18 cellular contexts compared by ENCODE assay signal in the genomic region with DNA sequence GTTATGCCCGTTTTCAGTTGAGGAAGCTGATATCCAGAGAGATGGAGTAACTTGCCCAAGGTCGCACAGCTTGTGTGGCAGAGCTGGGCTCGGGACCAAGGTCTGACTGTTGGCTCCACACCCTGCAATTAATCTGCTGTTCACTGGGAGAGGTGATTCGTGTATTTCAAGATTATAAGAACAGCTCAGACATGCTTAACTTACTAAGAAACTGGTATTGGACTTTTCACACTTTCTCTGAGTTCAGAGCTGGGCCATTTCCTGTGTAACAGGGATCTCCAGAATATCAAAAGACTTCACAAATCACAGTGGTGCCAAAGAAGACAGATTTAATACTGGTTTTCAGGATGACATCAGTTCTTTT.
DNase-seq lines count a peak whose midpoint lies in the region; ATAC-seq and TF ChIP-seq lines count a peak whose summit lies in the region.
"Had no signal": no experiment of that assay in that cellular context is flagged by ENCODE, and none has a peak within 500 bp of the region (broad histone marks: within the 10 kb centered on the region; RNA-seq: fewer than 3 reads in every experiment).

No MANE protein-coding gene starts in this region.

- no peak overlapping the region for H3K9ac ChIP-seq in colonic mucosa (ENCODE audit: low read depth in 2 of 2, low read length in 2 of 2)

- H3K4me1 ChIP-seq in colonic mucosa, result no peaks in the 10 kb centered on the region
- H3K4me1 ChIP-seq in mucosa of descending colon (ENCODE audit: low read depth), result peaks cover 20% of the 10 kb centered on the region
- H3K4me1 ChIP-seq: prostate gland, tibial artery had no signal

- no peak overlapping the region for H3K27ac ChIP-seq in colonic mucosa
- H3K27ac ChIP-seq: prostate gland, tibial artery had no signal

- ATAC-seq in mucosa of descending colon (peak; percentile 81), GM21515 (IDR thresholded peaks at IDR 0.05; ENCODE audit: unreplicated experiment) (no peak), HG02870 (IDR thresholded peaks at IDR 0.05; ENCODE audit: unreplicated experiment) (no peak)
- ATAC-seq: activated T-cell treated with anti-CD3 and anti-CD28 coated beads, Interleukin-2, amount 50 U/mL, for 4 hours; effector memory CD8-positive, alpha-beta T cell; HepG2; stimulated activated naive B cell treated with anti-CD40 and anti-IgM and Interleukin-4, amounts not matched to agents 10 μg/mL and 1 μg/mL and 100 μg/mL, for 72 hours; T-cell had no signal

- H3K36me3 ChIP-seq in colonic mucosa, result no peaks in the 10 kb centered on the region
- no peaks in the 10 kb centered on the region for H3K36me3 ChIP-seq in mucosa of descending colon (ENCODE audit: low read depth)
- H3K36me3 ChIP-seq: prostate gland, tibial artery had no signal

- no peaks in the 10 kb centered on the region for H3K27me3 ChIP-seq in colonic mucosa
- H3K27me3 ChIP-seq: tibial artery had no signal

- DNase-seq in GM12865 (ENCODE audit: low read depth) (peak; percentile 48), NCI-H226 (peak; percentile 44), colonic mucosa (peak; percentile 70), mucosa of descending colon (peak; percentile 56 to 67 (median 64)), COLO829 (ENCODE audit: low spot score) (no peak), NCI-H2196 treated with DMSO at 0.1 percent for 48 hours (lab: John Stamatoyannopoulos, UW; ENCODE audit: unreplicated experiment) (no peak)
- DNase-seq: activated CD4-positive, alpha-beta memory T cell treated with anti-CD3 and anti-CD28 coated beads, Interleukin-2, amount 10 ng/mL, durations not matched to agents 7 days and 5 days; activated T-cell treated with anti-CD3 and anti-CD28 coated beads, Interleukin-2, amount 50 U/mL, for 4 hours; Calu3; effector memory CD8-positive, alpha-beta T cell; foreskin melanocyte; stimulated activated naive B cell treated with anti-CD40 and anti-IgM and Interleukin-4, amounts not matched to agents 10 μg/mL and 1 μg/mL and 100 μg/mL, for 72 hours; T-cell; tibial artery had no signal

- no peaks in the 10 kb centered on the region for H3K9me3 ChIP-seq in colonic mucosa
- H3K9me3 ChIP-seq in mucosa of descending colon, result no peaks in the 10 kb centered on the region
- H3K9me3 ChIP-seq: prostate gland, tibial artery had no signal

- intact Hi-C loops in colonic mucosa (cut with DNase I) (no loop called here), mucosa of descending colon (cut with DNase I, micrococcal nuclease) (no loop called here)

- no peak for TF ChIP-seq CTCF in GM12865 (IDR thresholded peaks at IDR 0.05; ENCODE audit: insufficient read depth, low read depth, low read length, missing control alignments)
- TF ChIP-seq CTCF in colonic mucosa (IDR thresholded peaks at IDR 0.05), result no peak
- no peak for TF ChIP-seq CTCF in mucosa of descending colon (IDR thresholded peaks at IDR 0.05)

- H3K4me3 ChIP-seq in GM12865 (ENCODE audit: low read depth, low read length), result no peak overlapping the region
- no peak overlapping the region for H3K4me3 ChIP-seq in colonic mucosa
- H3K4me3 ChIP-seq in mucosa of descending colon, result no peak overlapping the region
- H3K4me3 ChIP-seq: prostate gland, tibial artery had no signal

Comparison
In these comparisons a context has a peak if more than half of its experiments do, and no peak if none do; other contexts are left out.
1. DNase-seq: peak in GM12865 (single experiment), NCI-H226 (single experiment), colonic mucosa (single experiment) and mucosa of descending colon (3 of 3); none in COLO829 (single experiment) and NCI-H2196 treated with DMSO at 0.1 percent for 48 hours (single experiment).